32 cellular contexts compared by ENCODE assay signal in the genomic region with DNA sequence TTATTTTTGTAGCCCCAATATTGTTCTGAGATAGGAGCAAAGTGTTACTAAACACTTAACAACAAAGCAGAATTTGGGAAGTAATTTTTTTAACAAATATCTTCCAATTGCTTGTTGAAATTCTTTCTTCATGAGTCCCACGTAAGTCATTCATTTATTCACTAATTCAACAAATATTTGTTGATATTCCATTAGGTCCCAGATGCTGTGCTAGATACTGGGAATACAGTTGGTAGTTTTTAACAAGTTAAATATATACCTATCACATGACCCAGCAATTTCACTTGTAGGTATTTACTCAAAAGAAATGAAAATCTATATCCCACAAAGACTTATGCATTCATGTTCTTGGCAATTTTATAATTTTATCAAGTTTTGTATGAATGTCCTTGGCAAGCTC. TPM values are rescaled to one million over a fixed set of nuclear protein-coding genes. Genes with fewer than 3 reads are reported as not detected.
"Had no signal": no experiment of that assay in that cellular context is flagged by ENCODE, and none has a peak within 500 bp of the region (broad histone marks: within the 10 kb centered on the region; RNA-seq: fewer than 3 reads in every experiment).

No MANE protein-coding gene starts in this region.

- H3K9me3 ChIP-seq: ascending aorta had no signal

- H3K4me3 ChIP-seq: ascending aorta, cardiac muscle cell had no signal

- H3K27ac ChIP-seq: ascending aorta, cardiac muscle cell, VCaP had no signal

- ATAC-seq: activated CD8-positive, alpha-beta T cell treated with anti-CD3 and anti-CD28 coated beads for 36 hours; activated naive CD8-positive, alpha-beta T cell treated with anti-CD3 and anti-CD28 coated beads, Interleukin-2, amount 50 U/mL, for 24 hours; activated T-cell treated with anti-CD3 and anti-CD28 coated beads, Interleukin-2, amount 50 U/mL, for 4 hours; activated T-cell treated with anti-CD3 and anti-CD28 coated beads, Interleukin-2, amount 50 U/mL, for 72 hours had no signal

- H3K36me3 ChIP-seq: ascending aorta, cardiac muscle cell had no signal

- DNase-seq: activated B cell treated with CpG ODN at 0.5 μM for 24 hours; activated CD4-positive, alpha-beta memory T cell treated with anti-CD3 and anti-CD28 coated beads for 36 hours; activated CD4-positive, alpha-beta T cell treated with anti-CD3 and anti-CD28 coated beads for 4 hours; activated CD4-positive, alpha-beta T cell treated with anti-CD3 and anti-CD28 coated beads, Interleukin-2, amount 10 ng/mL, durations not matched to agents 24 days and 14 days; activated CD4-positive, alpha-beta T cell treated with anti-CD3 and anti-CD28 coated beads, Interleukin-2, amount 50 U/mL, for 1 hour; activated CD4-positive, alpha-beta T cell treated with anti-CD3 and anti-CD28 coated beads, Interleukin-2, amount 50 U/mL, for 4 hours; activated CD4-positive, CD25-positive, alpha-beta regulatory T cell treated with anti-CD3 and anti-CD28 coated beads, Interleukin-2, amount 50 U/mL, for 72 hours; activated CD8-positive, alpha-beta memory T cell treated with anti-CD3 and anti-CD28 coated beads, Interleukin-2, amount 50 U/mL, for 4 hours; activated CD8-positive, alpha-beta T cell treated with anti-CD3 and anti-CD28 coated beads for 36 hours; activated effector memory CD4-positive, alpha-beta T cell treated with Interleukin-2 at 50 U/mL for 16 hours; activated gamma-delta T cell; activated naive CD4-positive, alpha-beta T cell treated with anti-CD3 and anti-CD28 coated beads, Interleukin-2, amount 10 ng/mL, durations not matched to agents 7 days and 5 days; activated naive CD4-positive, alpha-beta T cell treated with Interleukin-2 at 50 U/mL for 16 hours; activated naive CD8-positive, alpha-beta T cell treated with anti-CD3 and anti-CD28 coated beads, Interleukin-2, amount 10 ng/mL, durations not matched to agents 7 days and 5 days; activated naive CD8-positive, alpha-beta T cell treated with anti-CD3 and anti-CD28 coated beads, Interleukin-2, amount 50 U/mL, for 24 hours; activated T-cell treated with anti-CD3 and anti-CD28 coated beads for 4 hours; activated T-cell treated with anti-CD3 and anti-CD28 coated beads, Interleukin-2, amount 50 U/mL, for 1 hour; activated T-cell treated with anti-CD3 and anti-CD28 coated beads, Interleukin-2, amount 50 U/mL, for 4 hours; activated T-cell treated with anti-CD3 and anti-CD28 coated beads, Interleukin-2, amount 50 U/mL, for 72 hours; amygdala; anterior cingulate cortex; caudate nucleus; cerebellar nuclear complex; T-helper 1 cell; T-helper 2 cell; T-helper 9 cell had no signal

- H3K27me3 ChIP-seq: ascending aorta, cardiac muscle cell had no signal

- FAIRE-seq: bronchial epithelial cell, TTC549 had no signal

- H3K4me1 ChIP-seq: ascending aorta had no signal

RNA-seq across cellular contexts. Expression of gene KLHL41, which starts 37.3 kb away (rescaled TPM):
- total RNA-seq: activated T-cell treated with anti-CD3 and anti-CD28 coated beads, Interleukin-2, amount 50 U/mL, for 4 hours; activated T-helper 2 cell treated with anti-CD3 and anti-CD28 coated beads, Interferon-gamma antibody, Interleukin-2, Interleukin-4, amounts not matched to agents 10 μg/mL and 5 μg/mL and 100 μg/mL, durations not matched to agents 14 hours and 24 hours and 36 hours; bronchial epithelial cell had no signal
